In the genomic region with DNA sequence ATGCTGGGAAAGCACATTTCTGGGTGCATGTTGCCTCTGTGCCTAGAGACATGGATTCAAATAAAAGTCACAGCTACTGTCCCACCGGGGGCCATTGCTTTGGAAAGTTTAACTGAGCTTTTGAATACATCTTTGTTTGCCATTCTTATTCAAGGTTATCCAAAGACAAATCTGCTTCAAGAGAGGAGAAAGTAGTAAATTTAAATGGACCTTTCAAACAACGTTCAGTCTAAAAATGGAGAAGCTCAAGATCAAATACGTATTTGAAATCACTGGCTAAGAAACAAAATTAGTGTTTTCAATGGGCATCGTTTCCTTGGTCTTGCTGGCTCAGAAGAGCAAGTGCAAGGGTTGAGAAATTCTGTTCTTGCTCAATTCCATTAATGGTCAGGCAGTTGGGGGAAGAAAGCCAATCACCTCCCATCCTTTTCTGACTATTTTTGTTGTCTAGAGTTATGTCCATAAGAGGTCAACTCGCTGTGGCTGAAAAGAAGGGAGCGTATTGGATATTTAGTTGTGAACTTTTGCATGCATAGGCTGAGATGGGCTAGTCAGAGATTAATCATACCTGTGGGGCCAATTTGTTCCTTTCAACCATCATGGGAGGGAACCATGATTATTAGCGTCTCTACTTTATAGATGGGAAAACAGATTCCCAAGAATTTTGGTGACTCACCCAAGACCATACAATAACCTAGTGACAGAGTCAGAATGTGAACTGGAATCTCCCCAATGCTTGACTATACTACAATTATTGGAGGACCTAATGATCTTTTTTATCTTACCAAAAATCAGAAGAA, we compare ENCODE assay signal across 17 cellular contexts.
DNase-seq lines count a peak whose midpoint lies in the region; ATAC-seq and TF ChIP-seq lines count a peak whose summit lies in the region.
"Had no signal": no experiment of that assay in that cellular context is flagged by ENCODE, and none has a peak within 500 bp of the region (broad histone marks: within the 10 kb centered on the region; RNA-seq: fewer than 3 reads in every experiment).

No MANE protein-coding gene starts in this region.

- H3K9me3 ChIP-seq in subcutaneous abdominal adipose tissue (ENCODE audit: control insufficient read depth in 5 of 5, low read length in 5 of 5), result no peaks in the 10 kb centered on the region
- H3K9me3 ChIP-seq: HAP-1, right lobe of liver, tibial nerve had no signal

- no peaks in the 10 kb centered on the region for H3K36me3 ChIP-seq in subcutaneous abdominal adipose tissue (ENCODE audit: control insufficient read depth in 5 of 5, insufficient read depth in 5 of 5, low read length in 5 of 5)
- H3K36me3 ChIP-seq: HAP-1, right lobe of liver, tibial nerve had no signal

- H3K27me3 ChIP-seq in foreskin keratinocyte, result no peaks in the 10 kb centered on the region
- H3K27me3 ChIP-seq in subcutaneous abdominal adipose tissue (ENCODE audit: control insufficient read depth in 5 of 5, insufficient read depth in 4 of 5, low read length in 5 of 5), result no peaks in the 10 kb centered on the region
- H3K27me3 ChIP-seq: right lobe of liver, tibial nerve had no signal

- peak overlapping the region in 1 of 5 donors; percentile 17 for H3K9ac ChIP-seq in subcutaneous abdominal adipose tissue (ENCODE audit: low read length in 5 of 5)

- TF ChIP-seq CTCF in astrocyte of the spinal cord (IDR thresholded peaks at IDR 0.05; ENCODE audit: low read depth, low read length) (no peak), foreskin keratinocyte (conservative IDR thresholded peaks at IDR 0.05) (no peak)

- peak; percentile 84 for ATAC-seq in foreskin keratinocyte
- ATAC-seq: right lobe of liver had no signal

- H3K4me3 ChIP-seq in astrocyte of the spinal cord (ENCODE audit: low read depth, low read length) (no peak overlapping the region), subcutaneous abdominal adipose tissue (ENCODE audit: low read depth in 1 of 5, low read length in 5 of 5) (no peak overlapping the region)
- H3K4me3 ChIP-seq: HAP-1, right lobe of liver, tibial nerve had no signal

- H3K27ac ChIP-seq in foreskin keratinocyte (peak overlapping the region; percentile 45), subcutaneous abdominal adipose tissue (ENCODE audit: low read depth, low read length) (peak overlapping the region; percentile 64)
- H3K27ac ChIP-seq: right lobe of liver had no signal

- H3K4me1 ChIP-seq in foreskin keratinocyte, result peaks cover 13% of the 10 kb centered on the region
- peaks cover 0 to 30% (median 9%) of the 10 kb centered on the region in 5 donors for H3K4me1 ChIP-seq in subcutaneous abdominal adipose tissue (ENCODE audit: control insufficient read depth in 5 of 5, insufficient read depth in 5 of 5, low read length in 5 of 5)
- H3K4me1 ChIP-seq: HAP-1, right lobe of liver had no signal

- in situ Hi-C loops in G401 (cut with HindIII; ENCODE audit: low sequenced_read_pairs), result no loop called here
- in situ Hi-C loops in astrocyte of the spinal cord (cut with HindIII; ENCODE audit: low sequenced_read_pairs), result no loop called here

- peak; percentile 7 for DNase-seq in G401 (ENCODE audit: low spot score)
- DNase-seq in astrocyte of the spinal cord (ENCODE audit: low read depth, low spot score), result peak; percentile 26
- DNase-seq in foreskin keratinocyte, result peak; percentile 32 to 50
- DNase-seq in effector CD8-positive, alpha-beta T cell (lab: John Stamatoyannopoulos, UW), result no peak
- DNase-seq in NCI-H128 (lab: John Stamatoyannopoulos, UW; ENCODE audit: unreplicated experiment), result no peak
- no peak for DNase-seq in activated CD4-positive, CD25-positive, alpha-beta regulatory T cell (lab: John Stamatoyannopoulos, UW)
- DNase-seq: activated CD4-positive, alpha-beta T cell treated with anti-CD3 and anti-CD28 coated beads, Interleukin-2, amount 50 U/mL, for 4 hours; activated CD8-positive, alpha-beta memory T cell treated with anti-CD3 and anti-CD28 coated beads, Interleukin-2, amount 50 U/mL, for 4 hours; effector CD4-positive, alpha-beta T cell; MV-4-11; NCI-H526 treated with DMSO at 0.1 percent for 48 hours; nephron progenitor cell; right lobe of liver; stimulated activated CD4-positive, alpha-beta T cell treated with anti-CD3 and anti-CD28 coated beads, Interleukin-15, amount 100 ng/mL, for 24 hours had no signal

Comparison
In these comparisons a context has a peak if more than half of its experiments do, and no peak if none do; other contexts are left out.
1. DNase-seq: peak in G401 (single experiment), astrocyte of the spinal cord (single experiment) and foreskin keratinocyte (2 of 2); none in effector CD8-positive, alpha-beta T cell (single experiment), NCI-H128 (single experiment) and activated CD4-positive, CD25-positive, alpha-beta regulatory T cell (0 of 4).